ENCODE assay signal across 8 cellular contexts in genomic region chr2:203327582-203327917, GRCh38. TPM values are rescaled to one million over a fixed set of nuclear protein-coding genes. Genes with fewer than 3 reads are reported as not detected.
DNase-seq lines count a peak whose midpoint lies in the region; ATAC-seq and TF ChIP-seq lines count a peak whose summit lies in the region.

No MANE protein-coding gene starts in this region.

- TF ChIP-seq CTCF in AG10803 (conservative IDR thresholded peaks at IDR 0.05; ENCODE audit: low read length) (peak; percentile 9; the same call in 1 of the 2 replicates), fibroblast of the aortic adventitia (IDR thresholded peaks at IDR 0.05; ENCODE audit: insufficient read depth, low read length) (no peak)

- peak overlapping the region; percentile 90 for H4K8ac ChIP-seq in trophoblast cell (ENCODE audit: low read depth, low read length)

- H3K79me2 ChIP-seq in trophoblast cell (ENCODE audit: control insufficient read depth, insufficient read depth, low read length, poor library complexity): peaks cover 12% of the 10 kb centered on the region

- H3K9ac ChIP-seq in trophoblast cell (ENCODE audit: low read length): peak overlapping the region; percentile 60

- WGBS in trophoblast cell (ENCODE audit: extremely low coverage, insufficient coverage, insufficient read length): no CpG with 5 or more reads among the region's 7 CpGs

- H3K4me1 ChIP-seq in trophoblast cell (ENCODE audit: control insufficient read depth in 1 of 2, insufficient read depth in 2 of 2, low read length in 2 of 2): no peaks in the 10 kb centered on the region

- peak overlapping the region; percentile 87 for H3K27ac ChIP-seq in trophoblast cell (ENCODE audit: low read depth, low read length)

- no peaks in the 10 kb centered on the region for H3K36me3 ChIP-seq in trophoblast cell (ENCODE audit: control insufficient read depth in 1 of 2, insufficient read depth in 2 of 2, low read length in 2 of 2)

- H3K14ac ChIP-seq in trophoblast cell (ENCODE audit: low read length): peak overlapping the region; percentile 90

- peak overlapping the region; percentile 80 for H2BK120ac ChIP-seq in trophoblast cell (ENCODE audit: insufficient read depth, low read length, poor library complexity)

- no peak for DNase-seq in AG10803 (ENCODE audit: low read depth)
- DNase-seq in SW480 (ENCODE audit: low spot score): peak; percentile 10
- no peak for DNase-seq in fibroblast of the aortic adventitia (ENCODE audit: low read depth)
- no peak for DNase-seq in trophoblast cell
- DNase-seq in ACHN: no peak
- DNase-seq in germinal center (ENCODE audit: low spot score): no peak
- no peak for DNase-seq in KBM-7

- H3K4me3 ChIP-seq in AG10803 (ENCODE audit: low read length) (peak overlapping the region; percentile 70), fibroblast of the aortic adventitia (ENCODE audit: low read depth, low read length) (peak overlapping the region; percentile 85), trophoblast cell (ENCODE audit: low read depth, low read length) (peak overlapping the region; percentile 70)

- in situ Hi-C loops in ACHN (cut with HindIII; ENCODE audit: low pct_ligation_motif_present, low pct_unique_long_range_greater_than_20kb, low sequenced_read_pairs): no loop called here
- in situ Hi-C loops in KBM-7 (cut with MboI; ENCODE audit: low pct_unique_long_range_greater_than_20kb, low sequenced_read_pairs): no loop called here

- H2BK5ac ChIP-seq in trophoblast cell (ENCODE audit: low read depth, low read length, poor library complexity): peak overlapping the region; percentile 66

- H3K79me1 ChIP-seq in trophoblast cell (ENCODE audit: low read length): peaks cover 11% of the 10 kb centered on the region

- H3K23ac ChIP-seq in trophoblast cell (ENCODE audit: low read length): no peak overlapping the region

- H2BK12ac ChIP-seq in trophoblast cell (ENCODE audit: low read length): peak overlapping the region; percentile 6

- no peak overlapping the region for H2AK5ac ChIP-seq in trophoblast cell (ENCODE audit: low read length)

- no peaks in the 10 kb centered on the region for H3K9me3 ChIP-seq in trophoblast cell (ENCODE audit: insufficient read depth, low read depth, low read length)

- H4K91ac ChIP-seq in trophoblast cell (ENCODE audit: low read depth, low read length): peak overlapping the region; percentile 64

- H3K18ac ChIP-seq in trophoblast cell (ENCODE audit: low read length): peak overlapping the region; percentile 74

- peak overlapping the region; percentile 91 for H4K12ac ChIP-seq in trophoblast cell (ENCODE audit: low read depth, low read length)

- peak overlapping the region; percentile 90 for H3K4me2 ChIP-seq in trophoblast cell (ENCODE audit: low read length)

- peak overlapping the region; percentile 53 for H2AFZ ChIP-seq in trophoblast cell (ENCODE audit: insufficient read depth, low read length, poor library complexity)

- peak; percentile 14 for ATAC-seq in GM21723 (IDR thresholded peaks at IDR 0.05; ENCODE audit: unreplicated experiment)

- H3K27me3 ChIP-seq in trophoblast cell (ENCODE audit: insufficient read depth, low read length): no peaks in the 10 kb centered on the region

- H3K4ac ChIP-seq in trophoblast cell (ENCODE audit: low read depth, low read length): peak overlapping the region; percentile 29

RNA-seq across cellular contexts. Expression of gene ABI2, which starts 0.6 kb away (rescaled TPM):
- total RNA-seq in fibroblast of the aortic adventitia (ENCODE audit: low replicate concordance): 24.3 and 36.4 TPM in 2 replicates
- polyA plus RNA-seq in trophoblast cell (2013): 40.3 and 46.5 TPM in 2 replicates
